8 cellular contexts compared by ENCODE assay signal in genomic region chr6:68633654-68634502, GRCh38. TPM values are rescaled to one million over a fixed set of nuclear protein-coding genes. Genes with fewer than 3 reads are reported as not detected.
DNase-seq lines count a peak whose midpoint lies in the region; ATAC-seq, FAIRE-seq and TF ChIP-seq lines count a peak whose summit lies in the region.

No MANE protein-coding gene starts in this region.

- H3K4me1 ChIP-seq in RWPE2 (ENCODE audit: insufficient read depth, poor library complexity, severe bottlenecking) (no peaks in the 10 kb centered on the region), esophagus squamous epithelium (peaks cover 4 to 29% (median 8%) of the 10 kb centered on the region in 3 donors), rectal smooth muscle tissue (ENCODE audit: control insufficient read depth, insufficient read depth, low read length) (no peaks in the 10 kb centered on the region)

- FAIRE-seq in HTR-8/SVneo (lab: Jason Lieb, UNC): no peak

- intact Hi-C loops in esophagus squamous epithelium (cut with DNase I): no loop called here

- H3K36me3 ChIP-seq in RWPE2 (ENCODE audit: low read depth) (no peaks in the 10 kb centered on the region), esophagus squamous epithelium (no peaks in the 10 kb centered on the region), rectal smooth muscle tissue (ENCODE audit: control insufficient read depth, insufficient read depth, low read length) (no peaks in the 10 kb centered on the region)

- H3K9ac ChIP-seq in rectal smooth muscle tissue (ENCODE audit: low read length): peak overlapping the region; percentile 2

- DNase-seq in GM12865 (ENCODE audit: low read depth): no peak
- DNase-seq in RWPE2 (ENCODE audit: low spot score): no peak
- no peak for DNase-seq in esophagus squamous epithelium (lab: John Stamatoyannopoulos, UW)
- no peak for DNase-seq in stimulated activated CD4-positive, alpha-beta T cell treated with anti-CD3 and anti-CD28 coated beads, Interleukin-1b, Interleukin-23, amount 100 ng/mL, for 48 hours
- no peak for DNase-seq in HTR-8/SVneo (ENCODE audit: insufficient read length, low spot score)
- no peak for DNase-seq in SW480 (ENCODE audit: low spot score)
- no peak for DNase-seq in AG20443 (ENCODE audit: low spot score)

- H3K27me3 ChIP-seq in RWPE2 (ENCODE audit: insufficient read depth, poor library complexity, severe bottlenecking) (peaks cover 80% of the 10 kb centered on the region), esophagus squamous epithelium (peaks cover 0 to 56% (median 2%) of the 10 kb centered on the region in 4 donors), rectal smooth muscle tissue (ENCODE audit: control insufficient read depth, insufficient read depth, low read length) (peaks cover 3% of the 10 kb centered on the region)

- WGBS in esophagus squamous epithelium, 2 donors: 11 to 14% methylated on average over 15 of the region's 15 CpGs

- no peak overlapping the region for H3K27ac ChIP-seq in RWPE2 (ENCODE audit: poor library complexity, severe bottlenecking)
- peak overlapping the region in 3 of 4 donors; percentile 75 to 85 (median 80) for H3K27ac ChIP-seq in esophagus squamous epithelium
- peak overlapping the region; percentile 25 for H3K27ac ChIP-seq in rectal smooth muscle tissue (ENCODE audit: low read depth, low read length)

- no peaks in the 10 kb centered on the region for H3K9me3 ChIP-seq in RWPE2 (ENCODE audit: severe bottlenecking)
- no peaks in the 10 kb centered on the region for H3K9me3 ChIP-seq in esophagus squamous epithelium

- ATAC-seq in RWPE2 (ENCODE audit: low read depth): no peak

- no peak for TF ChIP-seq POLR2A in esophagus squamous epithelium (IDR thresholded peaks at IDR 0.05)

- TF ChIP-seq CTCF in GM12865 (IDR thresholded peaks at IDR 0.05; ENCODE audit: insufficient read depth, low read depth, low read length, missing control alignments): no peak
- no peak for TF ChIP-seq CTCF in RWPE2 (IDR thresholded peaks at IDR 0.05; ENCODE audit: poor library complexity, severe bottlenecking)
- TF ChIP-seq CTCF in esophagus squamous epithelium (IDR thresholded peaks at IDR 0.05): no peak

- H3K4me3 ChIP-seq in GM12865 (ENCODE audit: low read depth, low read length) (peak overlapping the region; percentile 54; the same call in 1 of the 2 replicates), RWPE2 (ENCODE audit: severe bottlenecking) (peak overlapping the region; percentile 35), esophagus squamous epithelium (peak overlapping the region; percentile 44 to 74 (median 62)), rectal smooth muscle tissue (ENCODE audit: low read length) (peak overlapping the region; percentile 59)

RNA-seq across cellular contexts. Expression of gene ADGRB3, which starts 1.2 kb away (rescaled TPM):
- total RNA-seq in esophagus squamous epithelium: 1 to 10 TPM in 1 of 4 donors, under 1 TPM in 3; 0.04 to 1.1 (median 0.32) TPM
